Comparison of ENCODE assay signal across 35 cellular contexts in the genomic region with DNA sequence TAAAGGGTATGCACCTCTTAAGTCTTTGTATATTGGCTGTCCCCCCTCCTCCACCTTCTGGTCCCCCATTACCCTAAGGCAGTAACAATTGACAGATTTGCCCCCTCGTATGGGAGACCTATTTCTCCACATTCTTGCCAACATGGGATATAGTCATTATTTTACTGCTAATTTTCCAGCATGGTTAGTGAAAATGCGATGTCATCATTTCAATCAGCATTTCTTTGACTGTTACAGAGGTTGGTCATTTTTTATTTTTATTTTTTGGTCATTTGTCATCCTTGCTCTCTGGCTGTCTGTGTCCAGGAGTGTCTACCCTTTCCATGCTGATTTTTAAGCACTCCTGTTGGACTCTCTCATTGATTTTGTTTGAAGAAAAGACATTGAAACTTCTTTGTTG. TPM values are rescaled to one million over a fixed set of nuclear protein-coding genes. Genes with fewer than 3 reads are reported as not detected.
"Had no signal": no experiment of that assay in that cellular context is flagged by ENCODE, and none has a peak within 500 bp of the region (broad histone marks: within the 10 kb centered on the region; RNA-seq: fewer than 3 reads in every experiment).

No MANE protein-coding gene starts in this region.

- FAIRE-seq: colon had no signal

- H3K36me3 Mint-ChIP-seq: activated naive CD8-positive, alpha-beta T cell had no signal

- H3K4me1 ChIP-seq: body of pancreas, esophagus muscularis mucosa, gastrocnemius medialis, heart left ventricle had no signal

- ATAC-seq: activated CD4-positive, CD25-positive, alpha-beta regulatory T cell treated with anti-CD3 and anti-CD28 coated beads, Interleukin-2, amount 50 U/mL, for 24 hours; activated CD8-positive, alpha-beta T cell treated with anti-CD3 and anti-CD28 coated beads for 36 hours; activated T-cell treated with anti-CD3 and anti-CD28 coated beads, Interleukin-2, amount 50 U/mL, for 4 hours; activated T-helper 17 cell treated with anti-CD3 and anti-CD28 coated beads, Interleukin-2, amount 50 U/mL, for 72 hours; body of pancreas; effector memory CD8-positive, alpha-beta T cell; foreskin keratinocyte; gastrocnemius medialis; heart left ventricle; T-helper 17 cell had no signal

- H3K4me3 ChIP-seq: body of pancreas, esophagus muscularis mucosa, gastrocnemius medialis, heart left ventricle had no signal

- H3K27me3 Mint-ChIP-seq: activated CD8-positive, alpha-beta T cell treated with anti-CD3 and anti-CD28 coated beads for 36 hours; activated naive CD8-positive, alpha-beta T cell; activated T-helper 17 cell treated with anti-CD3 and anti-CD28 coated beads, Interleukin-2, amount 50 U/mL, for 72 hours; effector memory CD8-positive, alpha-beta T cell; T-helper 17 cell had no signal

- H3K27me3 ChIP-seq: body of pancreas, foreskin keratinocyte, gastrocnemius medialis had no signal

- H3K36me3 ChIP-seq: esophagus muscularis mucosa, gastrocnemius medialis, heart left ventricle, WERI-Rb-1 had no signal

- H3K27ac Mint-ChIP-seq: activated B cell treated with CpG ODN at 0.5 μM for 24 hours; activated CD8-positive, alpha-beta T cell treated with anti-CD3 and anti-CD28 coated beads for 36 hours; activated naive CD8-positive, alpha-beta T cell; activated T-helper 17 cell treated with anti-CD3 and anti-CD28 coated beads, Interleukin-2, amount 50 U/mL, for 72 hours; T-helper 17 cell; T-helper 2 cell treated with Interferon-gamma antibody and Interleukin-4, amounts not matched to agents 5 μg/mL and 100 μg/mL, for 36 hours had no signal

- H3K9me3 Mint-ChIP-seq: activated B cell treated with CpG ODN at 0.5 μM for 24 hours; activated CD8-positive, alpha-beta T cell treated with anti-CD3 and anti-CD28 coated beads for 36 hours; activated T-cell treated with anti-CD3 and anti-CD28 coated beads, Interleukin-2, amount 50 U/mL, for 4 hours; activated T-helper 17 cell treated with anti-CD3 and anti-CD28 coated beads, Interleukin-2, amount 50 U/mL, for 72 hours; effector memory CD8-positive, alpha-beta T cell; T-helper 2 cell treated with Interferon-gamma antibody and Interleukin-4, amounts not matched to agents 5 μg/mL and 100 μg/mL, for 36 hours had no signal

- H3K27ac ChIP-seq: body of pancreas, esophagus muscularis mucosa, foreskin keratinocyte, gastrocnemius medialis, heart left ventricle, WERI-Rb-1 had no signal

- DNase-seq: activated B cell treated with CpG ODN at 0.5 μM for 24 hours; activated CD4-positive, alpha-beta T cell treated with anti-CD3 and anti-CD28 coated beads for 48 hours; activated CD4-positive, alpha-beta T cell treated with anti-CD3 and anti-CD28 coated beads, Interleukin-2, amount 50 U/mL, for 1 hour; activated CD4-positive, alpha-beta T cell treated with anti-CD3 and anti-CD28 coated beads, Interleukin-2, amount 50 U/mL, for 48 hours; activated CD8-positive, alpha-beta memory T cell treated with anti-CD3 and anti-CD28 coated beads for 24 hours; activated CD8-positive, alpha-beta T cell treated with anti-CD3 and anti-CD28 coated beads for 36 hours; activated effector memory CD4-positive, alpha-beta T cell treated with Interleukin-2 at 50 U/mL for 16 hours; activated gamma-delta T cell treated with Interleukin-2 at 50 U/mL for 16 hours; activated naive CD4-positive, alpha-beta T cell treated with anti-CD3 and anti-CD28 coated beads, Interleukin-2, amount 50 U/mL, for 16 hours; activated naive CD4-positive, alpha-beta T cell treated with Interleukin-2 at 50 U/mL for 16 hours; activated T-cell treated with anti-CD3 and anti-CD28 coated beads, Interleukin-2, amount 50 U/mL, for 4 hours; amniotic stem cell; anterior cingulate cortex; body of pancreas; caudate nucleus; cortex of kidney; dermis blood vessel endothelial cell; effector CD4-positive, alpha-beta T cell; effector memory CD8-positive, alpha-beta T cell; erythroblast; foreskin keratinocyte; gastrocnemius medialis; glutamatergic neuron; heart left ventricle; T-helper 1 cell; T-helper 17 cell; T1000; WERI-Rb-1 had no signal

- H3K4me3 Mint-ChIP-seq: activated B cell treated with CpG ODN at 0.5 μM for 24 hours; activated CD8-positive, alpha-beta T cell treated with anti-CD3 and anti-CD28 coated beads for 36 hours; activated naive CD8-positive, alpha-beta T cell; activated T-cell treated with anti-CD3 and anti-CD28 coated beads, Interleukin-2, amount 50 U/mL, for 4 hours; activated T-helper 17 cell treated with anti-CD3 and anti-CD28 coated beads, Interleukin-2, amount 50 U/mL, for 72 hours; effector memory CD8-positive, alpha-beta T cell; T-helper 17 cell; T-helper 2 cell treated with Interferon-gamma antibody and Interleukin-4, amounts not matched to agents 5 μg/mL and 100 μg/mL, for 36 hours had no signal

- H3K4me1 Mint-ChIP-seq: activated B cell treated with CpG ODN at 0.5 μM for 24 hours had no signal

- H3K9me3 ChIP-seq: body of pancreas, esophagus muscularis mucosa, gastrocnemius medialis, heart left ventricle had no signal

RNA-seq across cellular contexts. Expression of a gene that starts 45.4 kb away (rescaled TPM):
- total RNA-seq: activated B cell treated with CpG ODN at 0.5 μM for 24 hours; activated CD8-positive, alpha-beta T cell treated with anti-CD3 and anti-CD28 coated beads for 36 hours; activated T-cell treated with anti-CD3 and anti-CD28 coated beads, Interleukin-2, amount 50 U/mL, for 4 hours; activated T-helper 17 cell treated with anti-CD3 and anti-CD28 coated beads, Interleukin-2, amount 50 U/mL, for 72 hours; body of pancreas; chondrocyte; dermis blood vessel endothelial cell; esophagus muscularis mucosa; foreskin keratinocyte; heart left ventricle; T-helper 17 cell had no signal
- polyA plus RNA-seq: foreskin keratinocyte, heart left ventricle had no signal
